28 cellular contexts compared by ENCODE assay signal in genomic region chr1:110321045-110321444, GRCh38.
"Had no signal": no experiment of that assay in that cellular context is flagged by ENCODE, and none has a peak within 500 bp of the region (broad histone marks: within the 10 kb centered on the region; RNA-seq: fewer than 3 reads in every experiment).

No MANE protein-coding gene starts in this region.

- DNase-seq: natural killer cell; occipital lobe; ovary; posterior cingulate gyrus; psoas muscle; right cardiac atrium; spleen; stimulated activated CD4-positive, alpha-beta T cell treated with anti-CD3 and anti-CD28 coated beads, Interleukin-12 subunit alpha, Interleukin-12 subunit beta, amount 100 ng/mL, for 4 hours; stimulated activated CD4-positive, alpha-beta T cell treated with anti-CD3 and anti-CD28 coated beads, Interleukin-1b, Interleukin-23, amount 100 ng/mL, for 48 hours; stimulated activated CD4-positive, alpha-beta T cell treated with anti-CD3 and anti-CD28 coated beads, Interleukin-4, amount 100 ng/mL, for 1 hour; stimulated activated CD4-positive, alpha-beta T cell treated with anti-CD3 and anti-CD28 coated beads, Interleukin-4, amount 100 ng/mL, for 4 hours; stimulated activated CD8-positive, alpha-beta memory T cell treated with anti-CD3 and anti-CD28 coated beads, Interleukin-4, amount 100 ng/mL, for 48 hours; stimulated activated naive CD4-positive, alpha-beta T cell; stimulated activated naive CD8-positive, alpha-beta T cell treated with anti-CD3 and anti-CD28 coated beads, Interleukin-15, amount 100 ng/mL, for 72 hours; stimulated activated naive CD8-positive, alpha-beta T cell treated with anti-CD3 and anti-CD28 coated beads, Interleukin-15, Interleukin-2, amounts not matched to agents 100 U/mL and 50 U/mL, for 24 hours; substantia nigra; testis; tibial artery; transverse colon; upper lobe of right lung; uterus had no signal

- H3K27me3 ChIP-seq: neural progenitor cell, ovary, spleen, suprapubic skin, testis, transverse colon, upper lobe of right lung, uterus had no signal

- H3K4me1 ChIP-seq: neural progenitor cell, parathyroid adenoma, psoas muscle, spleen, suprapubic skin, testis, tibial artery, upper lobe of right lung, uterus had no signal

- H3K9me3 ChIP-seq: ovary, psoas muscle, spleen, suprapubic skin, testis, tibial artery, transverse colon, upper lobe of right lung, uterus had no signal

- H3K27ac ChIP-seq: neural progenitor cell, ovary, parathyroid adenoma, psoas muscle, skin epidermis, suprapubic skin, testis, tibial artery, transverse colon, upper lobe of right lung, uterus had no signal

- ATAC-seq: natural killer cell; psoas muscle; right cardiac atrium; sciatic nerve; stimulated activated memory B cell treated with anti-CD40 and anti-IgM and Interleukin-4, amounts not matched to agents 10 μg/mL and 1 μg/mL and 100 μg/mL, for 72 hours; stimulated activated naive CD8-positive, alpha-beta T cell treated with anti-CD3 and anti-CD28 coated beads, Interleukin-15, amount 100 ng/mL, for 72 hours; stimulated activated naive CD8-positive, alpha-beta T cell treated with anti-CD3 and anti-CD28 coated beads, Interleukin-15, Interleukin-2, amounts not matched to agents 100 U/mL and 50 U/mL, for 24 hours; upper lobe of right lung had no signal

- H3K4me3 ChIP-seq: neural progenitor cell, ovary, psoas muscle, skin epidermis, smooth muscle cell, spleen, suprapubic skin, testis, tibial artery, transverse colon, upper lobe of right lung, uterus had no signal

- H3K4me2 ChIP-seq: neural progenitor cell, smooth muscle cell had no signal

- H3K79me2 ChIP-seq: parathyroid adenoma had no signal

- H2AFZ ChIP-seq: neural progenitor cell, parathyroid adenoma had no signal

- H3K9ac ChIP-seq: neural progenitor cell, parathyroid adenoma had no signal

- H3K36me3 ChIP-seq: neural progenitor cell, ovary, spleen, suprapubic skin, tibial artery, transverse colon, upper lobe of right lung, uterus had no signal
